In genomic region chr2:203786912-203787311, GRCh38 we compare ENCODE assay signal across 10 cellular contexts.
A peak's percentile ranks its signal among the peaks of the same experiment; 100 is the strongest.
DNase-seq lines count a peak whose midpoint lies in the region; TF ChIP-seq lines count a peak whose summit lies in the region.
"Had no signal": no experiment of that assay in that cellular context is flagged by ENCODE, and none has a peak within 500 bp of the region (broad histone marks: within the 10 kb centered on the region; RNA-seq: fewer than 3 reads in every experiment).

No MANE protein-coding gene starts in this region.

- H3K27me3 ChIP-seq in mesendoderm (ENCODE audit: insufficient read depth, low read length, poor library complexity) = no peaks in the 10 kb centered on the region
- H3K27me3 ChIP-seq: SJSA1 had no signal

- no peak overlapping the region for H2BK120ac ChIP-seq in mesendoderm (ENCODE audit: low read depth, low read length)

- no peak overlapping the region for H2AK5ac ChIP-seq in mesendoderm (ENCODE audit: low read length)

- H2BK15ac ChIP-seq in mesendoderm (replicated peaks; ENCODE audit: low read depth) = no peak overlapping the region

- H2BK5ac ChIP-seq in mesendoderm (ENCODE audit: low read length) = no peak overlapping the region

- no peak for TF ChIP-seq CTCF in CD14-positive monocyte (IDR thresholded peaks at IDR 0.05)
- TF ChIP-seq CTCF in choroid plexus epithelial cell (conservative IDR thresholded peaks at IDR 0.05; ENCODE audit: low read depth, low read length) = no peak

- H4K5ac ChIP-seq in mesendoderm (ENCODE audit: low read length) = peak overlapping the region; percentile 21

- intact Hi-C loops in CD14-positive monocyte (cut with micrococcal nuclease) = no loop called here

- no peak overlapping the region for H4K8ac ChIP-seq in mesendoderm (ENCODE audit: low read depth, low read length)

- no peak overlapping the region for H3K18ac ChIP-seq in mesendoderm (ENCODE audit: low read length)

- no peak overlapping the region for H3K23ac ChIP-seq in mesendoderm (ENCODE audit: low read length)

- no peak overlapping the region for H3K56ac ChIP-seq in mesendoderm (ENCODE audit: low read length)

- H3K4me3 Mint-ChIP-seq in CD14-positive monocyte = no peak overlapping the region
- H3K4me3 Mint-ChIP-seq: naive thymus-derived CD4-positive, alpha-beta T cell had no signal

- H3K79me2 ChIP-seq in mesendoderm (ENCODE audit: control insufficient read depth, insufficient read depth, low read length) = no peaks in the 10 kb centered on the region

- H3K4me3 ChIP-seq in choroid plexus epithelial cell (ENCODE audit: low read depth, low read length) (no peak overlapping the region), mesendoderm (ENCODE audit: low read length) (no peak overlapping the region)
- H3K4me3 ChIP-seq: SJSA1 had no signal

- H3K36me3 ChIP-seq in mesendoderm (ENCODE audit: control insufficient read depth, insufficient read depth, low read length) = no peaks in the 10 kb centered on the region
- H3K36me3 ChIP-seq: SJSA1 had no signal

- no peaks in the 10 kb centered on the region for H3K36me3 Mint-ChIP-seq in CD14-positive monocyte

- no peak overlapping the region for H3K9ac ChIP-seq in mesendoderm (ENCODE audit: low read length)

- no peaks in the 10 kb centered on the region for H3K79me1 ChIP-seq in mesendoderm (ENCODE audit: low read length)

- H3K27me3 Mint-ChIP-seq in CD14-positive monocyte (ENCODE audit: low read depth in 3 of 3) = peaks cover 0 to 3% (median 3%) of the 10 kb centered on the region in 3 donors

- no peak overlapping the region for H3K27ac ChIP-seq in mesendoderm (ENCODE audit: low read depth, low read length)
- H3K27ac ChIP-seq: SJSA1 had no signal

- no peak overlapping the region for H3K4me2 ChIP-seq in mesendoderm (ENCODE audit: low read length)

- H3K27ac Mint-ChIP-seq in CD14-positive monocyte = peak overlapping the region; percentile 66 to 92 (median 87)

- H3K4me1 ChIP-seq in mesendoderm (ENCODE audit: control insufficient read depth, low read depth, low read length) = no peaks in the 10 kb centered on the region

- H3K4me1 Mint-ChIP-seq in CD14-positive monocyte = peaks cover 48% of the 10 kb centered on the region

- peak; percentile 52 for DNase-seq in CD14-positive monocyte (ENCODE audit: low spot score)
- DNase-seq in NCI-H1930 (lab: John Stamatoyannopoulos, UW) = peak; percentile 58 to 77
- peak; percentile 70 for DNase-seq in choroid plexus epithelial cell (ENCODE audit: low read depth)
- no peak for DNase-seq in mesendoderm
- no peak for DNase-seq in cerebellar nuclear complex (lab: John Stamatoyannopoulos, UW)
- no peak for DNase-seq in occipital lobe (lab: John Stamatoyannopoulos, UW)
- DNase-seq in NCI-H446 (lab: John Stamatoyannopoulos, UW) = no peak
- DNase-seq in HK-2 (ENCODE audit: unreplicated experiment) = no peak
- DNase-seq: naive thymus-derived CD4-positive, alpha-beta T cell had no signal

- peaks cover 0 to 2% (median 0%) of the 10 kb centered on the region in 7 donors for H3K9me3 Mint-ChIP-seq in CD14-positive monocyte

- WGBS in mesendoderm (ENCODE audit: extremely low coverage, insufficient coverage, low lambda C conversion rate) = no CpG with 5 or more reads among the region's 4 CpGs

- no peak overlapping the region for H3K4ac ChIP-seq in mesendoderm (ENCODE audit: low read depth, low read length)

Comparison
In these comparisons a context has a peak if more than half of its experiments do, and no peak if none do; other contexts are left out.
1. DNase-seq: peak in CD14-positive monocyte (single experiment), NCI-H1930 (2 of 2) and choroid plexus epithelial cell (single experiment); none in mesendoderm (single experiment), cerebellar nuclear complex (0 of 2), occipital lobe (single experiment), NCI-H446 (0 of 2) and HK-2 (single experiment).